ENCODE assay signal across 17 cellular contexts in the genomic region with DNA sequence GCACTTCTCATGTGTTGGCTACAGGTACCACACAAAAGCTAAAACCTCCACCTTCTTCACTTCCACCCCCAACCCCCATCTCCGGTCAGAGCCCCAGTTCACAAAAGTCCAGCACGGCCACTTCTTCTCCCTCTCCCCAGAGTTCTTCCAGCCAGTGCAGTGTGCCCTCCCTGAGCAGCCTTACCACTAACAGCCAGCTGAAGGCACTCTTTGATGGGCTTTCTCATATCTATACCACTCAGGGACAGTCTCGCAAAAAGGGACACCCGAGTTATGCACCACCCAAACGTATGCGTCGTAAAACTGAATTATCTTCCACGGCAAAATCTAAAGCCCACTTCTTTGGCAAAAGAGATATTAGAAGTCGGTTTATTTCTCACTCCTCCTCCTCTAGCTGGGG.
"Had no signal": no experiment of that assay in that cellular context is flagged by ENCODE, and none has a peak within 500 bp of the region (broad histone marks: within the 10 kb centered on the region; RNA-seq: fewer than 3 reads in every experiment).

No MANE protein-coding gene starts in this region.

- H2AFZ ChIP-seq: parathyroid adenoma had no signal

- H3K4me3 Mint-ChIP-seq: activated naive CD4-positive, alpha-beta T cell treated with anti-CD3 and anti-CD28 coated beads, Interleukin-2, amount 50 U/mL, for 24 hours; activated T-cell treated with anti-CD3 and anti-CD28 coated beads, Interleukin-2, amount 50 U/mL, for 72 hours; effector memory CD8-positive, alpha-beta T cell had no signal

- DNase-seq: activated CD4-positive, alpha-beta T cell treated with anti-CD3 and anti-CD28 coated beads, Interleukin-2, amount 50 U/mL, for 1 hour; activated CD4-positive, CD25-positive, alpha-beta regulatory T cell treated with anti-CD3 and anti-CD28 coated beads, Interleukin-2, amount 50 U/mL, for 72 hours; activated gamma-delta T cell; activated T-cell treated with anti-CD3 and anti-CD28 coated beads, Interleukin-2, amount 50 U/mL, for 72 hours; effector memory CD8-positive, alpha-beta T cell; esophagus squamous epithelium; heart right ventricle; left ventricle myocardium inferior; naive thymus-derived CD8-positive, alpha-beta T cell; sigmoid colon; stimulated activated CD4-positive, alpha-beta T cell treated with anti-CD3 and anti-CD28 coated beads, Interleukin-4, amount 100 ng/mL, for 4 hours; stimulated activated naive CD4-positive, alpha-beta T cell treated with Interleukin-2 at 50 U/mL for 16 hours; T-helper 1 cell; T-helper 9 cell; thyroid gland had no signal

- ATAC-seq: activated T-cell treated with anti-CD3 and anti-CD28 coated beads, Interleukin-2, amount 50 U/mL, for 72 hours; effector memory CD8-positive, alpha-beta T cell; heart right ventricle; naive thymus-derived CD8-positive, alpha-beta T cell had no signal

- H3K9ac ChIP-seq: parathyroid adenoma had no signal

- H3K27me3 Mint-ChIP-seq: activated naive CD4-positive, alpha-beta T cell treated with anti-CD3 and anti-CD28 coated beads, Interleukin-2, amount 50 U/mL, for 24 hours; effector memory CD8-positive, alpha-beta T cell; naive thymus-derived CD8-positive, alpha-beta T cell had no signal

- H3K4me3 ChIP-seq: esophagus squamous epithelium, heart right ventricle, left ventricle myocardium inferior, sigmoid colon, thyroid gland had no signal

- H3K27ac Mint-ChIP-seq: activated naive CD4-positive, alpha-beta T cell treated with anti-CD3 and anti-CD28 coated beads, Interleukin-2, amount 50 U/mL, for 24 hours; activated T-cell treated with anti-CD3 and anti-CD28 coated beads, Interleukin-2, amount 50 U/mL, for 72 hours had no signal

- H3K27me3 ChIP-seq: esophagus squamous epithelium, heart right ventricle, sigmoid colon, thyroid gland had no signal

- H3K4me1 ChIP-seq: parathyroid adenoma, sigmoid colon had no signal

- H3K9me3 ChIP-seq: esophagus squamous epithelium, heart right ventricle, left ventricle myocardium inferior, sigmoid colon, thyroid gland had no signal

- H3K9me3 Mint-ChIP-seq: activated naive CD4-positive, alpha-beta T cell treated with anti-CD3 and anti-CD28 coated beads, Interleukin-2, amount 50 U/mL, for 24 hours; activated T-cell treated with anti-CD3 and anti-CD28 coated beads, Interleukin-2, amount 50 U/mL, for 72 hours; effector memory CD8-positive, alpha-beta T cell; naive thymus-derived CD8-positive, alpha-beta T cell had no signal

- H3K27ac ChIP-seq: esophagus squamous epithelium, heart right ventricle, left ventricle myocardium inferior, parathyroid adenoma, sigmoid colon, thyroid gland had no signal
